Comparison of ENCODE assay signal across 8 cellular contexts in the genomic region with DNA sequence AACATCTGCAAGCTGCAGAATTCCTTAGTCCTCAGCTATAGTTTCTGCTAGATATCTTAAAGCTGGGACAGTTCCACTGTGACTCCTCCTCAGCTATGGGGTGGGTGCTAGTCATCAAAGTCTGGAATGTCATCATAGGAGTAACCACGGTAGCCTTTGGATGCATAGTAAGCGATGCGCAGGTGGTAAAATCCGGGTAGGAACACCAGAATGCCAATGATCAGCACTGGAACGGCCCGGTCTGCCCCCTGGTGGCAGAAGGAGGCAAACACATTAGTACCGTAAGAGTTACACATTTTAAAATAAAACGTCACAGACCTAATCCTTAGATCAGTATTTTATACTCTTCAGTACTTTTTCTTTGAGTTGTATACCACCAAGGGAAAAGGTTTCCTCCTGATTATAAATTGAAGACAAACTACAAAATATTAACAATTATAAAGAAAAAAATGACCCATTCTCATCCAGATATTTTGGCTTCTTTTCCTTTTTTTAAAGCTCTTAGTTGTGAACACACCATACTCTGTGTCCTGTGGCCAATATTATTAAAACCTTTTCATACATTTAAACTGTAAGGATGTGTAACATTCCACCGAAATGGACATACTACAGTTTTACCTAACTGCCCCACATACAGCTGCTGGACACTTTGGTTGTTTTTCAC. TPM values are rescaled to one million over a fixed set of nuclear protein-coding genes. Genes with fewer than 3 reads are reported as not detected.
DNase-seq lines count a peak whose midpoint lies in the region; ATAC-seq and TF ChIP-seq lines count a peak whose summit lies in the region.

No MANE protein-coding gene starts in this region.

- peak; percentile 85 to 91 for TF ChIP-seq CTCF in Caco-2 (IDR thresholded peaks at IDR 0.05; ENCODE audit: insufficient read depth in 1 of 2, low read depth in 1 of 2, low read length in 1 of 2, severe bottlenecking in 1 of 2, unreplicated experiment in 1 of 2)
- peak; percentile 77 for TF ChIP-seq CTCF in HFF-Myc (IDR thresholded peaks at IDR 0.05; ENCODE audit: low read depth, low read length, missing control alignments)
- peak; percentile 79 to 99 (median 93) for TF ChIP-seq CTCF in dorsolateral prefrontal cortex (IDR thresholded peaks at IDR 0.05 in 54 of 56, conservative IDR thresholded peaks at IDR 0.05 in 2 of 56; ENCODE audit: low read depth in 1 of 56, partially characterized antibody in 56 of 56)

- peak overlapping the region in 35 of 59 donors; percentile 2 to 73 (median 32) for H3K27ac ChIP-seq in dorsolateral prefrontal cortex

- peaks cover 76% of the 10 kb centered on the region for H3K36me3 Mint-ChIP-seq in Caco-2 (ENCODE audit: insufficient read depth, unreplicated experiment)

- peak; percentile 62 to 81 for DNase-seq in Caco-2
- peak; percentile 44 for DNase-seq in HFF-Myc (ENCODE audit: extremely low read depth, low read depth)
- DNase-seq in NCI-H510A treated with DMSO at 0.1 percent for 48 hours (lab: John Stamatoyannopoulos, UW), result peak; percentile 86
- DNase-seq in activated CD4-positive, alpha-beta T cell treated with anti-CD3 and anti-CD28 coated beads, Interleukin-2, amount 50 U/mL, for 4 hours, result peak; percentile 73 to 78
- peak; percentile 76 to 92 (median 84) for DNase-seq in dorsolateral prefrontal cortex
- peak; percentile 68 to 78 for DNase-seq in lung microvascular endothelial cell (ENCODE audit: low read depth in 2 of 2)
- DNase-seq in stimulated activated CD8-positive, alpha-beta memory T cell treated with anti-CD3 and anti-CD28 coated beads, Interleukin-15, amount 100 ng/mL, for 24 hours (ENCODE audit: low read depth), result peak; percentile 52

- H3K9me3 Mint-ChIP-seq in Caco-2 (ENCODE audit: unreplicated experiment), result no peaks in the 10 kb centered on the region

- H3K4me3 Mint-ChIP-seq in Caco-2 (ENCODE audit: unreplicated experiment), result no peak overlapping the region

- H3K4me3 ChIP-seq in Caco-2 (ENCODE audit: low read depth, low read length), result no peak overlapping the region
- no peak overlapping the region for H3K4me3 ChIP-seq in HFF-Myc (replicated peaks; ENCODE audit: low read depth, low read length)
- H3K4me3 ChIP-seq in dorsolateral prefrontal cortex, result no peak overlapping the region

- POLR2A ChIA-PET in Caco-2 (lab: Charles Lee), result interaction anchor here (0.7 kb wide), 1 partner anchor 41 kb away, joined by 3 read pairs; no protein-coding TSS in a partner anchor

- H3K4me1 Mint-ChIP-seq in Caco-2 (ENCODE audit: low read depth, unreplicated experiment), result no peaks in the 10 kb centered on the region

- CTCF ChIA-PET in Caco-2 (lab: Charles Lee), result interaction anchor here (0.6 to 1.7 kb wide), 6 partner anchors 14 to 342 kb away, joined by 3 to 6 read pairs (median 3); no protein-coding TSS in a partner anchor

- no peaks in the 10 kb centered on the region for H3K9me3 ChIP-seq in Caco-2

- H3K36me3 ChIP-seq in Caco-2 (ENCODE audit: control insufficient read depth, insufficient read depth, low read length), result peaks cover 2% of the 10 kb centered on the region

- no TSS peak for BruUV-seq in Caco-2 (replicated peaks; lab: Mats Ljungman, UMichigan)

- no peak for ATAC-seq in GM21786 (IDR thresholded peaks at IDR 0.05; ENCODE audit: unreplicated experiment)

- H3K27me3 Mint-ChIP-seq in Caco-2 (ENCODE audit: insufficient read depth, unreplicated experiment), result no peaks in the 10 kb centered on the region

- no peaks in the 10 kb centered on the region for H3K27me3 ChIP-seq in Caco-2 (replicated peaks; ENCODE audit: control insufficient read depth, insufficient read depth, low read length)
- H3K27me3 ChIP-seq in dorsolateral prefrontal cortex, result no peaks in the 10 kb centered on the region

- intact Hi-C loops in Caco-2 (cut with micrococcal nuclease; ENCODE audit: unreplicated experiment), result loop anchor here (5.0 kb wide), 2 partner anchors 99 to 144 kb away; partner anchors contain the start of gene SLC23A2
- intact Hi-C loops in dorsolateral prefrontal cortex (cut with DNase I), result loop anchor here (2.0 to 10.0 kb wide), 3 partner anchors 146 to 494 kb away; no protein-coding TSS in a partner anchor

- no peaks in the 10 kb centered on the region for H3K4me1 ChIP-seq in Caco-2

- no peak overlapping the region for H3K27ac Mint-ChIP-seq in Caco-2 (ENCODE audit: unreplicated experiment)

RNA-seq across cellular contexts. Expression of gene TMEM230, which starts 12.1 kb away (rescaled TPM):
- total RNA-seq in Caco-2 (2022) (120 and 129 TPM in 2 replicates), dorsolateral prefrontal cortex (100 to 1,000 TPM in 4 of 120 experiments, 10 to 100 TPM in 116; 56.1 to 113 (median 78.5) TPM), lung microvascular endothelial cell (73.2 and 92.9 TPM in 2 replicates)

RNA-seq across cellular contexts. Expression of gene PCNA, which starts 18.9 kb away (rescaled TPM):
- 233 and 258 TPM in 2 replicates for total RNA-seq in Caco-2 (2022)
- total RNA-seq in dorsolateral prefrontal cortex, result 10 to 100 TPM; 16.5 to 38.8 (median 26.1) TPM
- total RNA-seq in lung microvascular endothelial cell, result 52.0 and 98.5 TPM in 2 replicates

RNA-seq across cellular contexts. Expression of gene CDS2, which starts 26.0 kb away (rescaled TPM):
- total RNA-seq in Caco-2 (2022) (46.7 and 53.8 TPM in 2 replicates), dorsolateral prefrontal cortex (100 to 1,000 TPM; 103 to 195 (median 145) TPM), lung microvascular endothelial cell (42.1 and 64.3 TPM in 2 replicates)
